ENCODE assay signal across 12 cellular contexts in genomic region chr6:165181951-165182414, GRCh38.
A peak's percentile ranks its signal among the peaks of the same experiment; 100 is the strongest.
DNase-seq lines count a peak whose midpoint lies in the region; ATAC-seq and TF ChIP-seq lines count a peak whose summit lies in the region.
"Had no signal": no experiment of that assay in that cellular context is flagged by ENCODE, and none has a peak within 500 bp of the region (broad histone marks: within the 10 kb centered on the region; RNA-seq: fewer than 3 reads in every experiment).

No MANE protein-coding gene starts in this region.

- H3K9ac ChIP-seq in IMR-90 (ENCODE audit: low read depth, low read length): no peak overlapping the region

- H2BK5ac ChIP-seq in IMR-90 (ENCODE audit: low read depth, low read length, poor library complexity, severe bottlenecking): no peak overlapping the region

- no peak overlapping the region for H3K18ac ChIP-seq in IMR-90 (ENCODE audit: low read depth, low read length)

- H3K4me1 ChIP-seq in IMR-90 (ENCODE audit: control insufficient read depth, insufficient read depth, low read length): no peaks in the 10 kb centered on the region
- H3K4me1 ChIP-seq: heart left ventricle had no signal

- no peak overlapping the region for H3K4me2 ChIP-seq in IMR-90 (ENCODE audit: low read depth, low read length)

- TF ChIP-seq POLR2A in IMR-90 (IDR thresholded peaks at IDR 0.05; ENCODE audit: low read depth, low read length): no peak

- in situ Hi-C loops in IMR-90 (cut with MboI; ENCODE audit: low sequenced_read_pairs): no loop called here
- in situ Hi-C loops in brain microvascular endothelial cell (cut with HindIII; ENCODE audit: low pct_ligation_motif_present, low sequenced_read_pairs): no loop called here

- TF ChIP-seq CTCF in AG09309 (IDR thresholded peaks at IDR 0.05; ENCODE audit: control insufficient read depth, insufficient read depth, low read depth, low read length, missing control alignments): no peak
- no peak for TF ChIP-seq CTCF in IMR-90 (conservative IDR thresholded peaks at IDR 0.05; ENCODE audit: low read depth, low read length)
- no peak for TF ChIP-seq CTCF in brain microvascular endothelial cell (IDR thresholded peaks at IDR 0.05; ENCODE audit: low read depth, low read length, missing control alignments)

- no peak overlapping the region for H2AK5ac ChIP-seq in IMR-90 (ENCODE audit: low read depth, low read length)

- BruUV-seq in IMR-90 (replicated peaks; lab: Mats Ljungman, UMichigan): no TSS peak

- no peak overlapping the region for H4K5ac ChIP-seq in IMR-90 (ENCODE audit: low read depth, low read length)

- H3K14ac ChIP-seq in IMR-90 (replicated peaks; ENCODE audit: low read depth, low read length): no peak overlapping the region

- H3K27ac ChIP-seq in IMR-90 (ENCODE audit: insufficient read depth, low read length): no peak overlapping the region
- H3K27ac ChIP-seq in brain microvascular endothelial cell: no peak overlapping the region
- H3K27ac ChIP-seq: heart left ventricle had no signal

- no peak overlapping the region for H2AK9ac ChIP-seq in IMR-90 (replicated peaks; ENCODE audit: low read depth, low read length, poor library complexity)

- H3K36me3 ChIP-seq in IMR-90 (ENCODE audit: control insufficient read depth, insufficient read depth, low read length) (no peaks in the 10 kb centered on the region), brain microvascular endothelial cell (replicated peaks) (no peaks in the 10 kb centered on the region)
- H3K36me3 ChIP-seq: heart left ventricle had no signal

- H2BK20ac ChIP-seq in IMR-90 (ENCODE audit: low read depth, low read length): no peak overlapping the region

- ATAC-seq in IMR-90 (ENCODE audit: low read depth): peak; percentile 56
- no peak for ATAC-seq in HG02981 (IDR thresholded peaks at IDR 0.05; ENCODE audit: unreplicated experiment)
- no peak for ATAC-seq in HG03175 (IDR thresholded peaks at IDR 0.05; ENCODE audit: unreplicated experiment)
- ATAC-seq: heart left ventricle had no signal

- H3K79me1 ChIP-seq in IMR-90 (ENCODE audit: low read depth in 1 of 2, low read length in 2 of 2): no peaks in the 10 kb centered on the region

- CTCF ChIA-PET in IMR-90 (lab: Yijun Ruan, JAX): no interaction called here

- no peak overlapping the region for H3K4me3 ChIP-seq in AG09309 (ENCODE audit: control insufficient read depth, low read depth, low read length)
- H3K4me3 ChIP-seq in IMR-90 (ENCODE audit: insufficient read depth, low read depth, low read length): no peak overlapping the region
- no peak overlapping the region for H3K4me3 ChIP-seq in brain microvascular endothelial cell (ENCODE audit: low read depth, low read length)
- H3K4me3 ChIP-seq: heart left ventricle had no signal

- H4K8ac ChIP-seq in IMR-90 (ENCODE audit: low read depth in 2 of 2, low read length in 2 of 2): no peak overlapping the region

- dilution Hi-C loops in IMR-90 (cut with HindIII; ENCODE audit: low sequenced_read_pairs, unreplicated experiment): no loop called here

- DNase-seq in AG09309 (ENCODE audit: low read depth) (peak; percentile 75), IMR-90 (no peak), brain microvascular endothelial cell (peak; percentile 5), iris pigment epithelial cell (ENCODE audit: low read depth) (peak; percentile 40), COR-L47 (lab: John Stamatoyannopoulos, UW) (no peak), SKM-1 treated with dmso at 0.1 percent for 144 hours (lab: John Stamatoyannopoulos, UW; ENCODE audit: unreplicated experiment) (no peak)
- DNase-seq: activated CD4-positive, alpha-beta T cell treated with anti-CD3 and anti-CD28 coated beads, Interleukin-2, amount 10 ng/mL, durations not matched to agents 24 days and 14 days; CD4-positive, CD25-positive, alpha-beta regulatory T cell; heart left ventricle; NCI-H524 had no signal

- WGBS in IMR-90 (ENCODE audit: extremely low coverage in 2 of 2, insufficient read length in 1 of 2), 2 experiments: 20% methylated on average over 1 of the region's 6 CpGs; no CpG with 5 or more reads in 1 of the 2 experiments

- no peak overlapping the region for H3K23ac ChIP-seq in IMR-90 (ENCODE audit: low read depth, low read length)

- no peak overlapping the region for H2AFZ ChIP-seq in IMR-90 (replicated peaks; ENCODE audit: low read length, poor library complexity)

- H3K56ac ChIP-seq in IMR-90 (ENCODE audit: extremely low read depth, insufficient read depth, low read length): no peak overlapping the region

- no peaks in the 10 kb centered on the region for H3K9me1 ChIP-seq in IMR-90 (ENCODE audit: insufficient read depth, low read length)

- peaks cover 21% of the 10 kb centered on the region for H3K9me3 ChIP-seq in IMR-90 (ENCODE audit: control insufficient read depth, insufficient read depth, low read length)
- H3K9me3 ChIP-seq: heart left ventricle had no signal

- no peaks in the 10 kb centered on the region for H4K20me1 ChIP-seq in IMR-90 (ENCODE audit: insufficient read depth, low read length)

- H4K91ac ChIP-seq in IMR-90 (ENCODE audit: insufficient read depth, low read depth, low read length): no peak overlapping the region

- no peak for TF ChIP-seq RAD21 in IMR-90 (IDR thresholded peaks at IDR 0.05; ENCODE audit: low read length)

- POLR2A ChIA-PET in IMR-90 (lab: Charles Lee; ENCODE audit: unreplicated experiment): no interaction called here

- H3K4ac ChIP-seq in IMR-90 (ENCODE audit: low read depth, low read length): no peak overlapping the region

- no peak overlapping the region for H2BK15ac ChIP-seq in IMR-90 (ENCODE audit: low read depth, low read length)

- no peak overlapping the region for H2BK120ac ChIP-seq in IMR-90 (ENCODE audit: low read depth, low read length)

- no peaks in the 10 kb centered on the region for H3K27me3 ChIP-seq in IMR-90 (ENCODE audit: control insufficient read depth, insufficient read depth, low read length)
- no peaks in the 10 kb centered on the region for H3K27me3 ChIP-seq in brain microvascular endothelial cell (replicated peaks)
- H3K27me3 ChIP-seq: heart left ventricle had no signal

- intact Hi-C loops in IMR-90 (cut with micrococcal nuclease): no loop called here

TF ChIP-seq in IMR-90, 13 proteins besides CTCF, POLR2A, EP300 and RAD21:
- TF ChIP-seq NFE2L2 (IDR thresholded peaks at IDR 0.05; ENCODE audit: low read depth, low read length) (peak; percentile 41), RFX5 (IDR thresholded peaks at IDR 0.05; ENCODE audit: low read depth, low read length) (no peak)

Comparison
In these comparisons a context has a peak if more than half of its experiments do, and no peak if none do; other contexts are left out.
1. DNase-seq: peak in AG09309 (single experiment), brain microvascular endothelial cell (single experiment) and iris pigment epithelial cell (single experiment); none in IMR-90 (single experiment), COR-L47 (single experiment) and SKM-1 treated with dmso at 0.1 percent for 144 hours (single experiment).